9 cellular contexts compared by ENCODE assay signal in the genomic region with DNA sequence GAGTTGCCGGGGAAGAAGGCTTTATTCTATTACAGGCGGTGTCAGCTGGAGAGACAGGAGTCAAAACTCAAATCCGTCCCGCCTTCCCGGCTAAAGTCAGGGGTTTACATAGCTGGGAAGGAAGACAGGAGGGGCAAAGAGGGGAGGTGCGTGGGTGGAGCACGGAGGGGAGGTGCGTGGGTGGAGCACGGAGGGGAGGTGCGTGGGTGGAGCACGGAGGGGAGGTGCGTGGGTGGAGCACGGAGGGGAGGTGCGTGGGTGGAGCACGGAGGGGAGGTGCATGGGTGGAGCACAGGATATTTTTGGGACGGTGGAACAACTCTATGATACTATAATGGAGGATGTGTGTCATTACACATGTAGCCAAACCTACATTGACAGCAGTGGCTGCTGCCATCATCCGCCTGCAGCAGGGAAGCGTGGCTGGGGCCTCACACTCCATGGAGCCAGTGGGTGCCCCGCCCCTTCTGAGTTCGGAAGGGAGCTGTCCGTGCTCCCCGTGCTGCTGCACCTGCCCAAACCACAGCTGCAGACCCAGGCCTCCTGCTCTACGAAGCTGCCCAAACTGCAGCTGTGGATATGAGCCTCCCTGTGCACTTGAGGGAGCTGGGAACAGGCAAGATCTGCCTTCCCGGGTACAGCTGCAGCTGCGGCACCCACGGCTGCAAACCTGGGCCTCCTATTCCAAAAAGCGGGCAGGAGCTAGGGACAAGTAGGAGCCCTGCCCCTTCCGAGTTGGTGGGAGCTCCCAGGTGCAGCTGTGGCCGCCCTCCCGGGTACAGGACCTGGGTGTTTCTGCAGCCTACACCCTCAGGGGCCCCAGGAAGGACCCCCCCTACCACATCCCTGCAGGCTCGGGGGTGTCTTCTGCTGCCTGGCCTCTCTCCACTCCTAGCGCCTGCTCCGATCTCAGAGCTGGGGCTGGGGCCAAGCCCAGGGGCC.
DNase-seq lines count a peak whose midpoint lies in the region; ATAC-seq and TF ChIP-seq lines count a peak whose summit lies in the region.
"Had no signal": no experiment of that assay in that cellular context is flagged by ENCODE, and none has a peak within 500 bp of the region (broad histone marks: within the 10 kb centered on the region; RNA-seq: fewer than 3 reads in every experiment).

No MANE protein-coding gene starts in this region.

- TF ChIP-seq CTCF in stomach (IDR thresholded peaks at IDR 0.05) (no peak), GM10248 (IDR thresholded peaks at IDR 0.05; ENCODE audit: control extremely low read depth, extremely low read depth, low read depth, missing control alignments) (no peak)

- H3K9me3 ChIP-seq in stomach = peaks cover 0 to 10% (median 7%) of the 10 kb centered on the region in 4 donors

- peaks cover 2% of the 10 kb centered on the region for H3K36me3 Mint-ChIP-seq in activated naive CD8-positive, alpha-beta T cell
- H3K36me3 Mint-ChIP-seq: activated naive CD4-positive, alpha-beta T cell treated with anti-CD3 and anti-CD28 coated beads, Interleukin-2, amount 50 U/mL, for 24 hours had no signal

- no peaks in the 10 kb centered on the region for H3K27me3 Mint-ChIP-seq in activated naive CD8-positive, alpha-beta T cell
- H3K27me3 Mint-ChIP-seq: activated naive CD4-positive, alpha-beta T cell treated with anti-CD3 and anti-CD28 coated beads, Interleukin-2, amount 50 U/mL, for 24 hours had no signal

- POLR2A ChIA-PET in GM10248 (lab: Yijun Ruan, JAX) = no interaction called here

- no peak overlapping the region for H3K4me3 ChIP-seq in stomach

- H3K27me3 ChIP-seq in stomach = no peaks in the 10 kb centered on the region

- no peak for TF ChIP-seq POLR2A in stomach (IDR thresholded peaks at IDR 0.05)

- WGBS in stomach, 5 donors = 58 to 75% (median 70%) methylated on average over 26 to 33 of the region's 33 CpGs

- DNase-seq in activated effector memory CD4-positive, alpha-beta T cell treated with anti-CD3 and anti-CD28 coated beads, Interleukin-2, amount 50 U/mL, for 16 hours = peak; percentile 76
- no peak for DNase-seq in activated effector memory CD4-positive, alpha-beta T cell treated with Interleukin-2 at 50 U/mL for 16 hours
- DNase-seq in NCI-H774 (lab: John Stamatoyannopoulos, UW) (peak; percentile 81), stomach (no peak), H4 (ENCODE audit: low spot score) (no peak), GM10248 (ENCODE audit: extremely low spot score) (no peak), left ventricle myocardium superior (no peak)

- peaks cover 4% of the 10 kb centered on the region for H3K9me3 Mint-ChIP-seq in activated naive CD8-positive, alpha-beta T cell (ENCODE audit: low read depth)
- H3K9me3 Mint-ChIP-seq: activated naive CD4-positive, alpha-beta T cell treated with anti-CD3 and anti-CD28 coated beads, Interleukin-2, amount 50 U/mL, for 24 hours had no signal

- CTCF ChIA-PET in GM10248 (lab: Yijun Ruan, JAX) = interaction anchor here (0.7 to 6.3 kb wide), 32 partner anchors 9 to 575 kb away, joined by 3 to 124 read pairs (median 7); a partner anchor contains a TSS

- peak overlapping the region; percentile 94 for H3K4me3 Mint-ChIP-seq in activated naive CD8-positive, alpha-beta T cell

- intact Hi-C loops in stomach (cut with DNase I; ENCODE audit: low total_unique reads) = loop anchor here (5.0 kb wide), 1 partner anchor 273 kb away; a partner anchor contains a TSS
- intact Hi-C loops in left ventricle myocardium superior (cut with micrococcal nuclease) = no loop called here

- H3K4me1 Mint-ChIP-seq in activated naive CD8-positive, alpha-beta T cell (ENCODE audit: low read depth) = peaks cover 22% of the 10 kb centered on the region

- H3K36me3 ChIP-seq in stomach = no peaks in the 10 kb centered on the region

- ATAC-seq in left ventricle myocardium superior = no peak

- TF ChIP-seq EP300 in stomach (IDR thresholded peaks at IDR 0.05) = no peak

- H3K27ac Mint-ChIP-seq in activated naive CD8-positive, alpha-beta T cell = no peak overlapping the region

- peaks cover 8 to 31% (median 16%) of the 10 kb centered on the region in 4 donors for H3K4me1 ChIP-seq in stomach

- H3K27ac ChIP-seq in stomach = peak overlapping the region in 3 of 5 donors; percentile 51 to 62 (median 58)

Comparison
In these comparisons a context has a peak if more than half of its experiments do, and no peak if none do; other contexts are left out.
1. DNase-seq: peak in activated effector memory CD4-positive, alpha-beta T cell treated with anti-CD3 and anti-CD28 coated beads, Interleukin-2, amount 50 U/mL, for 16 hours (single experiment) and NCI-H774 (single experiment); none in activated effector memory CD4-positive, alpha-beta T cell treated with Interleukin-2 at 50 U/mL for 16 hours (single experiment), stomach (single experiment), H4 (single experiment), GM10248 (single experiment) and left ventricle myocardium superior (single experiment).